Comparison of ENCODE assay signal across 1 cellular context in the genomic region with DNA sequence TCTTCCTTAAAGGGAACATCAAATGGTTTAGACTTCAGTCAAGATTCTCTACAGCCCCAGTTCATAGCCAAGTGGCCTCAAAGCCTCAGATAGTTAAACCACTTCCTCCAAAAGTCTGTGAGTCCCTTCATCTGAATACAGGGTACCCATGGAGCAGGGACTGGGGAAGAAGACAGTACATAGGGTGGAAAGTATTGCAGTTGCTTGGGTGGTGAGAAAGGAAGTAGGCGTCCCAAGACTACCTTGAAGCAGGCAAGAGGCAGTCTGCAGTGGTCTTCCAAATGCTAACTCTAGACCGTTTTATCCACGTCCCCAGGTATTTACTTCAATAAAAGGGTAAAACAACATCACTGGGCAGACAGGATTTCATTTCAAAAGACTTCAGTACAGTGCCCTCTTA.
TF ChIP-seq lines count a peak whose summit lies in the region.

No MANE protein-coding gene starts in this region.

TF ChIP-seq in GM23338, 12 proteins besides CTCF, POLR2A, EP300 and RAD21 (continued from another document):
- TF ChIP-seq, protein P1, sequence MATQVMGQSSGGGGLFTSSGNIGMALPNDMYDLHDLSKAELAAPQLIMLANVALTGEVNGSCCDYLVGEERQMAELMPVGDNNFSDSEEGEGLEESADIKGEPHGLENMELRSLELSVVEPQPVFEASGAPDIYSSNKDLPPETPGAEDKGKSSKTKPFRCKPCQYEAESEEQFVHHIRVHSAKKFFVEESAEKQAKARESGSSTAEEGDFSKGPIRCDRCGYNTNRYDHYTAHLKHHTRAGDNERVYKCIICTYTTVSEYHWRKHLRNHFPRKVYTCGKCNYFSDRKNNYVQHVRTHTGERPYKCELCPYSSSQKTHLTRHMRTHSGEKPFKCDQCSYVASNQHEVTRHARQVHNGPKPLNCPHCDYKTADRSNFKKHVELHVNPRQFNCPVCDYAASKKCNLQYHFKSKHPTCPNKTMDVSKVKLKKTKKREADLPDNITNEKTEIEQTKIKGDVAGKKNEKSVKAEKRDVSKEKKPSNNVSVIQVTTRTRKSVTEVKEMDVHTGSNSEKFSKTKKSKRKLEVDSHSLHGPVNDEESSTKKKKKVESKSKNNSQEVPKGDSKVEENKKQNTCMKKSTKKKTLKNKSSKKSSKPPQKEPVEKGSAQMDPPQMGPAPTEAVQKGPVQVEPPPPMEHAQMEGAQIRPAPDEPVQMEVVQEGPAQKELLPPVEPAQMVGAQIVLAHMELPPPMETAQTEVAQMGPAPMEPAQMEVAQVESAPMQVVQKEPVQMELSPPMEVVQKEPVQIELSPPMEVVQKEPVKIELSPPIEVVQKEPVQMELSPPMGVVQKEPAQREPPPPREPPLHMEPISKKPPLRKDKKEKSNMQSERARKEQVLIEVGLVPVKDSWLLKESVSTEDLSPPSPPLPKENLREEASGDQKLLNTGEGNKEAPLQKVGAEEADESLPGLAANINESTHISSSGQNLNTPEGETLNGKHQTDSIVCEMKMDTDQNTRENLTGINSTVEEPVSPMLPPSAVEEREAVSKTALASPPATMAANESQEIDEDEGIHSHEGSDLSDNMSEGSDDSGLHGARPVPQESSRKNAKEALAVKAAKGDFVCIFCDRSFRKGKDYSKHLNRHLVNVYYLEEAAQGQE (IDR thresholded peaks at IDR 0.05; ENCODE audit: unreplicated experiment) = no peak
- TF ChIP-seq POLR2AphosphoS5 (IDR thresholded peaks at IDR 0.05; ENCODE audit: low read depth) (no peak), ZNF331 (CRISPR knock-in tag; IDR thresholded peaks at IDR 0.05; ENCODE audit: low read depth) (no peak), JUNB (IDR thresholded peaks at IDR 0.05; ENCODE audit: unreplicated experiment) (no peak), CREB1 (CRISPR knock-in tag; IDR thresholded peaks at IDR 0.05; ENCODE audit: low read depth) (no peak), EZH2 (IDR thresholded peaks at IDR 0.05; ENCODE audit: low read depth, unreplicated experiment) (no peak), NANOG (IDR thresholded peaks at IDR 0.05; ENCODE audit: borderline replicate concordance) (no peak), EZH2phosphoT487 (IDR thresholded peaks at IDR 0.05; ENCODE audit: unreplicated experiment) (no peak), ZNF114 (CRISPR knock-in tag; IDR thresholded peaks at IDR 0.05) (no peak), ETS1 (IDR thresholded peaks at IDR 0.05) (no peak)
TF ChIP-seq in GM23338: peak in this region for 0.
